In the genomic region with DNA sequence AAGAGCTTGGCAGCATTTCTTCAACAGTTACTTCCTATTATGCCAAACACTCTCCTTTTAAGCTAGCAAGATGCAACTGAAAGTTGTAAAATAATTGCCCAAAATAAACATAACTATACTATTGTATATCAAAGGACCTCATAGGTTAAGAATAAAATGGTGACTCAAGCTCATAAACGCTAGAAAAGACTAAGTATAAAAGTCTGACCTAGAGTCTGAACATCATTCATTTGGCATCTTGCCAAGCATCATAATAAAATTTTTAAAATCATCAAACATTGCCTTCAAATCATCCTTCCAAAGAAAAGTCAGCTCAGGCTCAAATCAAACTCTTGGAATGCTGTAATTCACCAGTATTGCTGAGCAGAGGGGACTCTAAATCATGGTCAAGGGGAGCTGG, we compare ENCODE assay signal across 1 cellular context.
TF ChIP-seq lines count a peak whose summit lies in the region.

No MANE protein-coding gene starts in this region.

TF ChIP-seq in IMR-90, 13 proteins besides CTCF, POLR2A, EP300 and RAD21 (continued from another document):
- TF ChIP-seq, protein P1, sequence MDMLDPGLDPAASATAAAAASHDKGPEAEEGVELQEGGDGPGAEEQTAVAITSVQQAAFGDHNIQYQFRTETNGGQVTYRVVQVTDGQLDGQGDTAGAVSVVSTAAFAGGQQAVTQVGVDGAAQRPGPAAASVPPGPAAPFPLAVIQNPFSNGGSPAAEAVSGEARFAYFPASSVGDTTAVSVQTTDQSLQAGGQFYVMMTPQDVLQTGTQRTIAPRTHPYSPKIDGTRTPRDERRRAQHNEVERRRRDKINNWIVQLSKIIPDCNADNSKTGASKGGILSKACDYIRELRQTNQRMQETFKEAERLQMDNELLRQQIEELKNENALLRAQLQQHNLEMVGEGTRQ (IDR thresholded peaks at IDR 0.05; ENCODE audit: low read depth, low read length) = no peak
- TF ChIP-seq RFX5 (IDR thresholded peaks at IDR 0.05; ENCODE audit: low read depth, low read length) = no peak
- TF ChIP-seq SMC3 (IDR thresholded peaks at IDR 0.05; ENCODE audit: low read depth, low read length) = no peak
- TF ChIP-seq MAZ (IDR thresholded peaks at IDR 0.05; ENCODE audit: borderline replicate concordance, low read depth, low read length) = no peak
- TF ChIP-seq MAFK (IDR thresholded peaks at IDR 0.05; ENCODE audit: low read depth, low read length) = no peak
- TF ChIP-seq BHLHE40 (IDR thresholded peaks at IDR 0.05; ENCODE audit: low read depth, low read length) = no peak
- TF ChIP-seq, protein P2, sequence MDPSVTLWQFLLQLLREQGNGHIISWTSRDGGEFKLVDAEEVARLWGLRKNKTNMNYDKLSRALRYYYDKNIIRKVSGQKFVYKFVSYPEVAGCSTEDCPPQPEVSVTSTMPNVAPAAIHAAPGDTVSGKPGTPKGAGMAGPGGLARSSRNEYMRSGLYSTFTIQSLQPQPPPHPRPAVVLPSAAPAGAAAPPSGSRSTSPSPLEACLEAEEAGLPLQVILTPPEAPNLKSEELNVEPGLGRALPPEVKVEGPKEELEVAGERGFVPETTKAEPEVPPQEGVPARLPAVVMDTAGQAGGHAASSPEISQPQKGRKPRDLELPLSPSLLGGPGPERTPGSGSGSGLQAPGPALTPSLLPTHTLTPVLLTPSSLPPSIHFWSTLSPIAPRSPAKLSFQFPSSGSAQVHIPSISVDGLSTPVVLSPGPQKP (IDR thresholded peaks at IDR 0.05; ENCODE audit: borderline replicate concordance, low read depth, low read length) = no peak
- no peak for TF ChIP-seq RCOR1 (IDR thresholded peaks at IDR 0.05; ENCODE audit: insufficient replicate concordance, low read length)
- no peak for TF ChIP-seq CHD1 (IDR thresholded peaks at IDR 0.05; ENCODE audit: low read depth, low read length)
- TF ChIP-seq CEBPB (IDR thresholded peaks at IDR 0.05; ENCODE audit: low read depth, low read length) = no peak
- TF ChIP-seq FOS (IDR thresholded peaks at IDR 0.05; ENCODE audit: low read depth, low read length) = no peak
